Comparison of ENCODE assay signal across 14 cellular contexts in the genomic region with DNA sequence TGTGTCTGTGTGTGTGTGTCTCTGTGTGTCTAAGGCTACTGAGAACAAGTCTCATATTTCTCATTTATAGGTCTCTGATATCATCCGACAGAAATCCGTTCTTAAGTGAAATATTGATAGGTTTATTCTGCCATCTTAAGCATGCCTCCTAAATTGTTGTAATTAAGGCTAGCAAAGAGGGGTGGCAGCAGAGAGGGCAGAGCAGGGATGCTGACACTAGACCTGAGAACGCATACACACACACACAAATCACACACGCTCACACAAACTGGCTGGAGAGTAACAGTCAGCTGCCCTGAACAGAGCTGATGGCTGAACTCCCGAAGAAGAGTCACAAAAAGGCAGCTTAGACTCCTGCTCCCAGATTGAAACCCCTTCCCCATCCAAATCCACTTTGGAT.
A peak's percentile ranks its signal among the peaks of the same experiment; 100 is the strongest.
DNase-seq lines count a peak whose midpoint lies in the region; ATAC-seq and TF ChIP-seq lines count a peak whose summit lies in the region.
"Had no signal": no experiment of that assay in that cellular context is flagged by ENCODE, and none has a peak within 500 bp of the region (broad histone marks: within the 10 kb centered on the region; RNA-seq: fewer than 3 reads in every experiment).

No MANE protein-coding gene starts in this region.

- 0 out of 2 replicates have a peak, but pooled peaks have one; percentile 6 for TF ChIP-seq CTCF in BJ (IDR thresholded peaks at IDR 0.05; ENCODE audit: insufficient read depth, low read depth, low read length)
- no peak for TF ChIP-seq CTCF in omental fat pad (IDR thresholded peaks at IDR 0.05)

- CTCF ChIA-PET in BJ (lab: Yijun Ruan, JAX) = no interaction called here

- DNase-seq in BJ (ENCODE audit: low read depth) = no peak
- peak; percentile 62 for DNase-seq in H7
- peak; percentile 77 for DNase-seq in NCI-H82 (lab: John Stamatoyannopoulos, UW)
- DNase-seq in iPS-NIHi11 (ENCODE audit: low spot score) = peak; percentile 43
- DNase-seq in NCI-H1436 treated with DMSO at 0.1 percent for 48 hours (lab: John Stamatoyannopoulos, UW) = no peak
- DNase-seq in omental fat pad (ENCODE audit: low spot score) = no peak
- DNase-seq in activated naive CD4-positive, alpha-beta T cell treated with Interleukin-2 at 50 U/mL for 16 hours = no peak
- DNase-seq: activated CD4-positive, alpha-beta T cell treated with anti-CD3 and anti-CD28 coated beads, Interleukin-2, amount 10 ng/mL, durations not matched to agents 7 days and 5 days; activated T-cell treated with anti-CD3 and anti-CD28 coated beads, Interleukin-2, amount 50 U/mL, for 72 hours; AML-193; MG63; stimulated activated CD4-positive, alpha-beta T cell treated with anti-CD3 and anti-CD28 coated beads, Interleukin-12 subunit alpha, Interleukin-12 subunit beta, amount 100 ng/mL, for 4 hours; T-helper 9 cell had no signal

- ATAC-seq in HG02970 (IDR thresholded peaks at IDR 0.05; ENCODE audit: low FRiP score, unreplicated experiment) (no peak), omental fat pad (ENCODE audit: low FRiP score) (no peak)
- ATAC-seq: activated T-cell treated with anti-CD3 and anti-CD28 coated beads, Interleukin-2, amount 50 U/mL, for 72 hours had no signal

- POLR2A ChIA-PET in BJ (lab: Charles Lee) = no interaction called here

- H3K4me3 ChIP-seq in BJ (ENCODE audit: low read depth, low read length) = no peak overlapping the region
- no peak overlapping the region for H3K4me3 ChIP-seq in H7 (ENCODE audit: insufficient read depth, low read depth, low read length)
- H3K4me3 ChIP-seq: MG63 had no signal

- H3K36me3 ChIP-seq in BJ (ENCODE audit: control insufficient read depth, insufficient read depth, low read length) (no peaks in the 10 kb centered on the region), H7 (replicated peaks; ENCODE audit: control insufficient read depth, insufficient read depth, low read length) (no peaks in the 10 kb centered on the region)
- H3K36me3 ChIP-seq: MG63 had no signal

- H3K27me3 ChIP-seq in BJ (ENCODE audit: control insufficient read depth, insufficient read depth, low read length) (no peaks in the 10 kb centered on the region), H7 (ENCODE audit: control insufficient read depth, insufficient read depth, low read length) (no peaks in the 10 kb centered on the region)
- H3K27me3 ChIP-seq: MG63 had no signal

Comparison
In these comparisons a context has a peak if more than half of its experiments do, and no peak if none do; other contexts are left out.
1. DNase-seq: peak in H7 (single experiment), NCI-H82 (single experiment) and iPS-NIHi11 (single experiment); none in BJ (single experiment), NCI-H1436 treated with DMSO at 0.1 percent for 48 hours (single experiment), omental fat pad (single experiment) and activated naive CD4-positive, alpha-beta T cell treated with Interleukin-2 at 50 U/mL for 16 hours (single experiment).